Comparison of ENCODE assay signal across 22 cellular contexts in the genomic region with DNA sequence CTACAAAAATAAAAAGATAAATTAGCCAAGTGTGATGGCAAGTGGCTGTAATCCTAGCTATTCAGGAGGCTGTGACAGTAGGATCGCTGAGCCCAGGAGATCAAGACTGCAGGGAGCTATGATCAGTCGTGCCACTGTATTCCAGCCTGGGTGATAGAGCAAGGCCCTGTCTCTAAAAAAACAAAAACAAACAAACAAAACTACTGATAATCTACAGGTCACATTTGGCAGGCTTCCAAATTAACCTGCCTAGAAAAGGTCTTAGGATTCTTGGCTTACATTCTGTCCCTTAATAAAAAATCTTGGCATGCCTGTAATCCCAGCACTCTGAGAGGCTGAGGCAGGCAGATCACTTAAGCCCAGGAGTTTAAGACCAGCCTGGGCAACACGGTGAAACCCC. TPM values are rescaled to one million over a fixed set of nuclear protein-coding genes. Genes with fewer than 3 reads are reported as not detected.
DNase-seq lines count a peak whose midpoint lies in the region; ATAC-seq, FAIRE-seq and TF ChIP-seq lines count a peak whose summit lies in the region.
"Had no signal": no experiment of that assay in that cellular context is flagged by ENCODE, and none has a peak within 500 bp of the region (broad histone marks: within the 10 kb centered on the region; RNA-seq: fewer than 3 reads in every experiment).

No MANE protein-coding gene starts in this region.

- no peaks in the 10 kb centered on the region for H3K9me1 ChIP-seq in K562 (ENCODE audit: control insufficient read depth, insufficient read depth, low read length)

- no TSS peak for BruUV-seq in K562 (replicated peaks; lab: Mats Ljungman, UMichigan)

- no peaks in the 10 kb centered on the region for H3K4me1 Mint-ChIP-seq in progenitor cell of endocrine pancreas (ENCODE audit: low read depth)
- H3K4me1 Mint-ChIP-seq: CD4-positive, CD25-positive, alpha-beta regulatory T cell; CD8-positive, alpha-beta memory T cell had no signal

- in situ Hi-C loops in K562 (cut with MboI) = no loop called here

- H3K9me3 ChIP-seq in HEK293 (ENCODE audit: control insufficient read depth, insufficient read depth, low read depth, low read length) (no peaks in the 10 kb centered on the region), K562 (replicated peaks; ENCODE audit: control insufficient read depth, insufficient read depth, low read depth, low read length) (peaks cover 8% of the 10 kb centered on the region; the same call in 1 of the 2 replicates), heart right ventricle (no peaks in the 10 kb centered on the region)
- H3K9me3 ChIP-seq: BE2C had no signal

- no peak for TF ChIP-seq RAD21 in K562 (CRISPR knock-in tag; conservative IDR thresholded peaks at IDR 0.05 in 1 of 2, IDR thresholded peaks at IDR 0.05 in 1 of 2)

- H2AFZ ChIP-seq in K562 (ENCODE audit: low read depth, low read length) = no peak overlapping the region

- H3K36me3 ChIP-seq in HEK293 (ENCODE audit: control insufficient read depth in 2 of 2, insufficient read depth in 1 of 2, low read length in 2 of 2) (no peaks in the 10 kb centered on the region), K562 (ENCODE audit: control insufficient read depth, insufficient read depth, low read length) (no peaks in the 10 kb centered on the region), heart right ventricle (no peaks in the 10 kb centered on the region)
- H3K36me3 ChIP-seq: BE2C had no signal

- intact Hi-C loops in K562 (cut with micrococcal nuclease) = no loop called here
- intact Hi-C loops in heart right ventricle (cut with DNase I) = no loop called here

- H3K4me2 ChIP-seq in K562 (ENCODE audit: insufficient read depth, low read length) = no peak overlapping the region

- no peak for TF ChIP-seq CTCF in HEK293 (tag by site-specific recombination; IDR thresholded peaks at IDR 0.05)
- no peak for TF ChIP-seq CTCF in K562 (IDR thresholded peaks at IDR 0.05 in 2 of 3, conservative IDR thresholded peaks at IDR 0.05 in 1 of 3; ENCODE audit: insufficient read depth in 2 of 3, low read depth in 1 of 3, low read length in 3 of 3)
- TF ChIP-seq CTCF in progenitor cell of endocrine pancreas (IDR thresholded peaks at IDR 0.05; ENCODE audit: unreplicated experiment) = no peak
- TF ChIP-seq CTCF in heart right ventricle (IDR thresholded peaks at IDR 0.05) = no peak

- WGBS in K562 (ENCODE audit: insufficient coverage, low coverage, missing lambda C conversion rate) = 22% methylated on average over 3 of the region's 3 CpGs
- WGBS in heart right ventricle, 2 donors = 78% methylated on average over 3 of the region's 3 CpGs

- H3K27me3 ChIP-seq in K562 (ENCODE audit: control insufficient read depth in 2 of 2, insufficient read depth in 2 of 2, low read length in 2 of 2) (no peaks in the 10 kb centered on the region), heart right ventricle (no peaks in the 10 kb centered on the region)
- H3K27me3 ChIP-seq: BE2C had no signal

- H3K27ac Mint-ChIP-seq in progenitor cell of endocrine pancreas = no peak overlapping the region
- H3K27ac Mint-ChIP-seq: CD4-positive, CD25-positive, alpha-beta regulatory T cell had no signal

- POLR2A ChIA-PET in HEK293 (lab: Yijun Ruan, JAX) = no interaction called here
- POLR2A ChIA-PET in K562 (lab: Yijun Ruan, JAX) = no interaction called here

- H4K20me1 ChIP-seq in K562 (replicated peaks; ENCODE audit: control insufficient read depth, insufficient read depth, low read length) = no peaks in the 10 kb centered on the region

- no peak for ATAC-seq in K562
- no peak for ATAC-seq in heart right ventricle
- ATAC-seq: GM12878, HepG2 had no signal

- peak; percentile 46 for DNase-seq in NCI-H82 (lab: John Stamatoyannopoulos, UW)
- DNase-seq in NCI-H82 treated with DMSO at 0.1 percent for 48 hours (lab: John Stamatoyannopoulos, UW; ENCODE audit: unreplicated experiment) = no peak
- DNase-seq in K562 (ENCODE audit: extremely low read depth in 1 of 4, low spot score in 3 of 4) = no peak
- DNase-seq in T-helper 9 cell = no peak
- no peak for DNase-seq in progenitor cell of endocrine pancreas (ENCODE audit: low spot score, unreplicated experiment)
- DNase-seq in heart right ventricle = no peak
- DNase-seq: ACHN; BE2C; C1 segment of cervical spinal cord; CD4-positive, CD25-positive, alpha-beta regulatory T cell; CD8-positive, alpha-beta memory T cell; COR-L47; DMS 273 treated with DMSO at 0.1 percent for 48 hours; DMS53; DND-41; EL; GOT3; H7 had no signal

- no peak overlapping the region for H3K4me3 ChIP-seq in HEK293 (ENCODE audit: low read depth, low read length)
- H3K4me3 ChIP-seq in K562 = no peak overlapping the region
- no peak overlapping the region for H3K4me3 ChIP-seq in heart right ventricle
- H3K4me3 ChIP-seq: GM12878 had no signal

- no peak for FAIRE-seq in K562 (lab: Jason Lieb, UNC)
- FAIRE-seq: A204.1, GM12878, HepG2 had no signal

- H3K27ac ChIP-seq in HEK293 (ENCODE audit: extremely low read depth, low read depth, low read length) (no peak overlapping the region), K562 (ENCODE audit: extremely low read depth, low read depth, low read length) (no peak overlapping the region), heart right ventricle (no peak overlapping the region)

- no peaks in the 10 kb centered on the region for H3K27me3 Mint-ChIP-seq in progenitor cell of endocrine pancreas
- H3K27me3 Mint-ChIP-seq: CD4-positive, CD25-positive, alpha-beta regulatory T cell; CD8-positive, alpha-beta memory T cell had no signal

- H3K36me3 Mint-ChIP-seq in progenitor cell of endocrine pancreas (ENCODE audit: insufficient read depth) = peaks cover 6% of the 10 kb centered on the region

- no peaks in the 10 kb centered on the region for H3K9me3 Mint-ChIP-seq in progenitor cell of endocrine pancreas (ENCODE audit: low read depth)

- no peak for TF ChIP-seq EP300 in K562 (IDR thresholded peaks at IDR 0.05; ENCODE audit: low read length)

- CTCF ChIA-PET in HEK293 (lab: Yijun Ruan, JAX) = no interaction called here
- CTCF ChIA-PET in K562 (lab: Yijun Ruan, JAX; ENCODE audit: low intra/inter-chr PET ratio) = no interaction called here

- H3K9ac ChIP-seq in K562 (ENCODE audit: insufficient read depth in 1 of 2, low read depth in 2 of 2, low read length in 2 of 2) = 0 out of 4 replicates have a peak overlapping the region, but pooled peaks of 1 of the 2 experiments have one; percentile 31

- no peaks in the 10 kb centered on the region for H3K4me1 ChIP-seq in HEK293 (ENCODE audit: control insufficient read depth, insufficient read depth, low read length)
- peaks cover 0 to 3% of the 10 kb centered on the region in 2 experiments; a peak in 2 of 5 replicates for H3K4me1 ChIP-seq in K562 (replicated peaks in 1 of 2; ENCODE audit: control insufficient read depth in 2 of 2, insufficient read depth in 2 of 2, low read length in 2 of 2)
- peaks cover 0 to 2% (median 0%) of the 10 kb centered on the region in 9 donors for H3K4me1 ChIP-seq in heart right ventricle
- H3K4me1 ChIP-seq: BE2C had no signal

- no peak for TF ChIP-seq POLR2A in K562 (conservative IDR thresholded peaks at IDR 0.05)

- H3K4me3 Mint-ChIP-seq in progenitor cell of endocrine pancreas (ENCODE audit: low read depth) = no peak overlapping the region
- H3K4me3 Mint-ChIP-seq: CD4-positive, CD25-positive, alpha-beta regulatory T cell; CD8-positive, alpha-beta memory T cell had no signal

- H3K79me2 ChIP-seq in K562 (ENCODE audit: control insufficient read depth, insufficient read depth, low read length) = no peaks in the 10 kb centered on the region

TF ChIP-seq in HEK293, 187 proteins besides CTCF, POLR2A, EP300 and RAD21 (continues in another document):
- no peak for TF ChIP-seq ZNF157 (tag by site-specific recombination; IDR thresholded peaks at IDR 0.05)

TF ChIP-seq in K562, 482 proteins besides CTCF, POLR2A, EP300 and RAD21:
- TF ChIP-seq NBN (IDR thresholded peaks at IDR 0.05; ENCODE audit: low read depth) (no peak), NFIC (IDR thresholded peaks at IDR 0.05) (peak; percentile 88)

RNA-seq across cellular contexts. Expression of gene SETD2, which starts 33.4 kb away (rescaled TPM):
- 43.5 and 203 TPM in 2 replicates for total RNA-seq in K562 (2011; cell fraction: chromatin; rRNA removed; ENCODE audit: low replicate concordance)
- 27.0 and 45.0 TPM in 2 replicates for total RNA-seq in K562 (2011; cell fraction: nucleolus; rRNA removed)
- 67.0 and 71.2 TPM in 2 replicates for total RNA-seq in K562 (2011; cell fraction: nucleoplasm; rRNA removed)
- total RNA-seq in K562 (2014; rRNA removed) (30.0 and 33.6 TPM in 2 replicates), K562 (2014; rRNA removed; fragmentation: Illumina TruSeq; extraction: Trizol) (43.8 and 47.8 TPM in 2 replicates), K562 (2015; rRNA removed; fragmentation: Illumina TruSeq; extraction: Trizol) (43.7 and 45.3 TPM in 2 replicates), K562 (2021) (39.3 and 39.5 TPM in 2 replicates), progenitor cell of endocrine pancreas (71.4 and 73.9 TPM in 2 replicates), heart right ventricle (10 to 100 TPM; 23.5 to 34.4 (median 30.6) TPM)
- polyA plus RNA-seq in K562 (2011; rRNA removed) (22.8 and 25.2 TPM in 2 replicates), K562 (2014; fragmentation: Illumina TruSeq; extraction: Trizol) (38.6 and 44.0 TPM in 2 replicates), K562 (2014; fragmentation: Nextera tagmentation; extraction: Ambion mirVana) (10 to 100 TPM in 1 of 2 experiments, 1 to 10 TPM in 1; 8.2 to 11.0 TPM), K562 (2014; rRNA removed) (23.0 and 24.6 TPM in 2 replicates), heart right ventricle (10 to 100 TPM in 1 of 2 donors, 1 to 10 TPM in 1; 8.6 to 10.5 TPM)
- polyA plus RNA-seq in K562 (2011; cell fraction: cytosol; rRNA removed) = 14.6 and 16.8 TPM in 2 replicates
- 28.4 and 29.7 TPM in 2 replicates for polyA plus RNA-seq in K562 (2011; cell fraction: nucleus; rRNA removed)
- polyA plus RNA-seq in K562 (2012) = 25.0 and 27.7 TPM in 2 replicates
- polyA minus RNA-seq in K562 (2011; rRNA and poly(A)+ RNA removed) = 86.5 and 93.7 TPM in 2 replicates
- 32.7 and 35.5 TPM in 2 replicates for polyA minus RNA-seq in K562 (2011; cell fraction: cytosol; rRNA and poly(A)+ RNA removed)
- 37.7 and 69.1 TPM in 2 replicates for polyA minus RNA-seq in K562 (2011; cell fraction: nucleus; rRNA and poly(A)+ RNA removed)
